1 cellular context compared by ENCODE assay signal in genomic region chr7:44748042-44748947, GRCh38.
TF ChIP-seq lines count a peak whose summit lies in the region.

Gene ZMIZ2, plus strand, starts transcription at chr7:44748847. Its CDS starts 7,403 bp downstream, at chr7:44756250.

TF ChIP-seq in HepG2, 621 proteins besides CTCF, POLR2A, EP300 and RAD21 (continued from another document and continues in another):
- TF ChIP-seq THRA (CRISPR knock-in tag; IDR thresholded peaks at IDR 0.05; ENCODE audit: borderline replicate concordance): no peak
- no peak for TF ChIP-seq RXRA (CRISPR knock-in tag; IDR thresholded peaks at IDR 0.05)
- TF ChIP-seq NR1H2 (CRISPR knock-in tag; IDR thresholded peaks at IDR 0.05; ENCODE audit: borderline replicate concordance, low read depth): no peak
- TF ChIP-seq HINFP (CRISPR knock-in tag; IDR thresholded peaks at IDR 0.05; ENCODE audit: low read depth): peak; percentile 51; the same call in 1 of the 2 replicates
- TF ChIP-seq GABPB1 (CRISPR knock-in tag; IDR thresholded peaks at IDR 0.05): peak; percentile 19; the same call in 1 of the 2 replicates
- TF ChIP-seq HCFC1 (IDR thresholded peaks at IDR 0.05; ENCODE audit: low read depth, low read length): 0 out of 2 replicates have a peak, but pooled peaks have one; percentile 24
- TF ChIP-seq KLF12 (CRISPR knock-in tag; IDR thresholded peaks at IDR 0.05; ENCODE audit: borderline replicate concordance): 0 out of 2 replicates have a peak, but pooled peaks have one; percentile 39
- no peak; the same call in 1 of the 2 replicates for TF ChIP-seq SP5 (CRISPR knock-in tag; IDR thresholded peaks at IDR 0.05; ENCODE audit: borderline replicate concordance, low read depth)
- peak; percentile 24; the same call in 1 of the 2 replicates for TF ChIP-seq ZNF740 (CRISPR knock-in tag; IDR thresholded peaks at IDR 0.05)
- no peak for TF ChIP-seq ZSCAN5A (CRISPR knock-in tag; IDR thresholded peaks at IDR 0.05; ENCODE audit: borderline replicate concordance)
- no peak for TF ChIP-seq ZNF816 (CRISPR knock-in tag; IDR thresholded peaks at IDR 0.05; ENCODE audit: borderline replicate concordance)
- peak; percentile 74 for TF ChIP-seq POLR2G (IDR thresholded peaks at IDR 0.05; ENCODE audit: low read depth, low read length)
- no peak for TF ChIP-seq ZBTB46 (CRISPR knock-in tag; IDR thresholded peaks at IDR 0.05; ENCODE audit: borderline replicate concordance)
- no peak for TF ChIP-seq MLLT10 (CRISPR knock-in tag; IDR thresholded peaks at IDR 0.05)
- TF ChIP-seq ZNF281 (CRISPR knock-in tag; IDR thresholded peaks at IDR 0.05; ENCODE audit: borderline replicate concordance): peak; percentile 73
- no peak for TF ChIP-seq ZFP41 (CRISPR knock-in tag; IDR thresholded peaks at IDR 0.05; ENCODE audit: borderline replicate concordance)
- TF ChIP-seq ZNF317 (CRISPR knock-in tag; IDR thresholded peaks at IDR 0.05): no peak
- peak; percentile 34; the same call in 1 of the 2 replicates for TF ChIP-seq ZNF441 (CRISPR knock-in tag; IDR thresholded peaks at IDR 0.05; ENCODE audit: borderline replicate concordance)
- TF ChIP-seq ZMYM4 (CRISPR knock-in tag; IDR thresholded peaks at IDR 0.05): no peak
- 0 out of 2 replicates have a peak, but pooled peaks have one; percentile 19 for TF ChIP-seq MAZ (IDR thresholded peaks at IDR 0.05; ENCODE audit: borderline replicate concordance, low read depth, low read length)
- TF ChIP-seq MAZ (CRISPR knock-in tag; IDR thresholded peaks at IDR 0.05; ENCODE audit: low read depth): peak; percentile 60
- TF ChIP-seq SOX6 (IDR thresholded peaks at IDR 0.05): no peak
- peak; percentile 40; the same call in 1 of the 2 replicates for TF ChIP-seq SOX6 (CRISPR knock-in tag; IDR thresholded peaks at IDR 0.05)
- no peak for TF ChIP-seq IKZF1 (IDR thresholded peaks at IDR 0.05)
- no peak for TF ChIP-seq ZNF562 (CRISPR knock-in tag; IDR thresholded peaks at IDR 0.05; ENCODE audit: borderline replicate concordance)
- peak; percentile 51; the same call in 1 of the 2 replicates for TF ChIP-seq ZNF574 (CRISPR knock-in tag; IDR thresholded peaks at IDR 0.05)
- peak; percentile 66 for TF ChIP-seq POLR2AphosphoS5 (IDR thresholded peaks at IDR 0.05; ENCODE audit: low read depth, low read length)
- TF ChIP-seq STAG1 (CRISPR knock-in tag; IDR thresholded peaks at IDR 0.05): no peak
- no peak for TF ChIP-seq HOXA5 (CRISPR knock-in tag; IDR thresholded peaks at IDR 0.05)
- TF ChIP-seq ZSCAN25 (CRISPR knock-in tag; IDR thresholded peaks at IDR 0.05): peak; percentile 67
- no peak for TF ChIP-seq ZNF563 (CRISPR knock-in tag; IDR thresholded peaks at IDR 0.05)
- 0 out of 2 replicates have a peak, but pooled peaks have one; percentile 14 for TF ChIP-seq GMEB1 (CRISPR knock-in tag; IDR thresholded peaks at IDR 0.05; ENCODE audit: borderline replicate concordance)
- TF ChIP-seq ZNF275 (CRISPR knock-in tag; IDR thresholded peaks at IDR 0.05; ENCODE audit: borderline replicate concordance): no peak
- peak; percentile 18 for TF ChIP-seq HNRNPLL (IDR thresholded peaks at IDR 0.05; ENCODE audit: low read depth, low read length, poor library complexity, severe bottlenecking)
- TF ChIP-seq ZNF766 (CRISPR knock-in tag; IDR thresholded peaks at IDR 0.05; ENCODE audit: borderline replicate concordance): no peak
- TF ChIP-seq SALL2 (CRISPR knock-in tag; IDR thresholded peaks at IDR 0.05): peak; percentile 33; the same call in 1 of the 2 replicates
- TF ChIP-seq RXRB (CRISPR knock-in tag; IDR thresholded peaks at IDR 0.05; ENCODE audit: borderline replicate concordance): no peak
- 0 out of 2 replicates have a peak, but pooled peaks have one; percentile 31 for TF ChIP-seq ZFP90 (CRISPR knock-in tag; IDR thresholded peaks at IDR 0.05; ENCODE audit: borderline replicate concordance)
- TF ChIP-seq MEIS2 (CRISPR knock-in tag; IDR thresholded peaks at IDR 0.05): no peak
- no peak; the same call in 1 of the 2 replicates for TF ChIP-seq DR1 (CRISPR knock-in tag; IDR thresholded peaks at IDR 0.05)
- TF ChIP-seq ZNF121 (CRISPR knock-in tag; IDR thresholded peaks at IDR 0.05): peak; percentile 88
- no peak for TF ChIP-seq ZSCAN22 (CRISPR knock-in tag; IDR thresholded peaks at IDR 0.05)
- no peak for TF ChIP-seq SUZ12 (IDR thresholded peaks at IDR 0.05; ENCODE audit: low read depth, low read length)
- TF ChIP-seq ZNF335 (CRISPR knock-in tag; IDR thresholded peaks at IDR 0.05): no peak
- 0 out of 2 replicates have a peak, but pooled peaks have one; percentile 22 for TF ChIP-seq ELF3 (CRISPR knock-in tag; IDR thresholded peaks at IDR 0.05)
- TF ChIP-seq ZBTB20 (CRISPR knock-in tag; IDR thresholded peaks at IDR 0.05; ENCODE audit: borderline replicate concordance, low read depth): no peak
- no peak for TF ChIP-seq NBN (conservative IDR thresholded peaks at IDR 0.05)
- 0 out of 2 replicates have a peak, but pooled peaks have one; percentile 29 for TF ChIP-seq THAP11 (CRISPR knock-in tag; IDR thresholded peaks at IDR 0.05)
- no peak for TF ChIP-seq ZMAT5 (CRISPR knock-in tag; IDR thresholded peaks at IDR 0.05; ENCODE audit: borderline replicate concordance, low read depth)
- peak; percentile 87 for TF ChIP-seq SRF (IDR thresholded peaks at IDR 0.05; ENCODE audit: low read depth, low read length)
- no peak for TF ChIP-seq TAF15 (IDR thresholded peaks at IDR 0.05; ENCODE audit: low read depth, low read length, poor library complexity, severe bottlenecking)
